In the genomic region with DNA sequence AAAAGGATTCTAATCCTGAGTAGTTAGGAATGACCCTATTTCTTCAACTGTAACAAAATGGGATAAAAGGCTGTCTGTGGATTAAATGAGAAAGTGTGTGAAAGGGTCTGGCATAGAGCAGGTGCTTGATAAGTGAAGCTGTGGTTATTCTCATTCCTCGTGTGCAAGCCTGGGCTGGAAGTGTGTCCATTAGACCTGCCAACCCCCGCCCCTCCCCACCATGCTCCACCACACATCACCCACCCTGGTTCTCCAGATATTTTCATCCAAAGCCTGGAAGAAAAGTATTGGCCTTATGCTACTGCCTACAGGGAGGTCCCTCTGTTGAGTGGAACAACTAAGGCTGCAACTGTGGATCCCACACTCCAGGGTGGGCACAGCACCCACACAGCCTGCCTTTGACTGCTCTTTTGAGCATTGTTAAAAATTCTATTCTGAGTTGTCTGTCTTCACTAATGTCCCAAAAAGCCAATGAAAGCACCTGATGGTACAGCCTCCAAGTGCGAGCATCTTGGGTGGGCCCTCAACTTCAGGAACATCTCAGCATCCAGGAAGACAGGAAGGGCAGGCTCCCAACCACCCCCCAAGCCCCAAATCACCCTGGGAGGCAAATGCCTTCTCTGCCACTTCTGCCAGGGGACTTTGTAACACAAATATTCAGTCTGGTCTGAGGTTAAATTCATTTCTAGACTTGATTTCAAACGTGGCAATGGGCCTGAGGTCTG, we compare ENCODE assay signal across 14 cellular contexts.
DNase-seq lines count a peak whose midpoint lies in the region; ATAC-seq and TF ChIP-seq lines count a peak whose summit lies in the region.
"Had no signal": no experiment of that assay in that cellular context is flagged by ENCODE, and none has a peak within 500 bp of the region (broad histone marks: within the 10 kb centered on the region; RNA-seq: fewer than 3 reads in every experiment).

No MANE protein-coding gene starts in this region.

- H3K4me1 ChIP-seq in SJSA1 (replicated peaks): peaks cover 53% of the 10 kb centered on the region
- H3K4me1 ChIP-seq in foreskin keratinocyte: peaks cover 36% of the 10 kb centered on the region
- H3K4me1 ChIP-seq: prostate gland had no signal

- DNase-seq in DMS79 treated with DMSO at 0.1 percent for 48 hours (lab: John Stamatoyannopoulos, UW) (peak; percentile 24), DMS79 (lab: John Stamatoyannopoulos, UW) (no peak), SJSA1 (ENCODE audit: low read depth in 1 of 2, low spot score in 2 of 2) (peak; percentile 67 to 72), foreskin keratinocyte (no peak), omental fat pad (ENCODE audit: low spot score) (no peak)
- no peak for DNase-seq in stimulated activated naive CD8-positive, alpha-beta T cell treated with anti-CD3 and anti-CD28 coated beads, Interleukin-15, Interleukin-2, amounts not matched to agents 100 U/mL and 50 U/mL, for 24 hours
- DNase-seq: GF-D8, H7, midbrain, T-cell had no signal

- H3K36me3 ChIP-seq in SJSA1: no peaks in the 10 kb centered on the region
- H3K36me3 ChIP-seq: prostate gland had no signal

- TF ChIP-seq CTCF in foreskin keratinocyte (conservative IDR thresholded peaks at IDR 0.05) (no peak), omental fat pad (IDR thresholded peaks at IDR 0.05) (no peak)

- H3K27ac ChIP-seq in SJSA1 (peak overlapping the region; percentile 78), foreskin keratinocyte (peak overlapping the region; percentile 85)
- H3K27ac ChIP-seq: 22Rv1, prostate gland had no signal

- no peak overlapping the region for H3K4me3 ChIP-seq in SJSA1
- H3K4me3 ChIP-seq: prostate gland had no signal

- ATAC-seq in foreskin keratinocyte (no peak), HG03045 (IDR thresholded peaks at IDR 0.05; ENCODE audit: unreplicated experiment) (no peak), omental fat pad (ENCODE audit: low FRiP score) (no peak), GM21528 (IDR thresholded peaks at IDR 0.05; ENCODE audit: low FRiP score, unreplicated experiment) (no peak)
- peak; percentile 1 for ATAC-seq in stimulated activated naive CD8-positive, alpha-beta T cell treated with anti-CD3 and anti-CD28 coated beads, Interleukin-15, Interleukin-2, amounts not matched to agents 100 U/mL and 50 U/mL, for 24 hours

- no peaks in the 10 kb centered on the region for H3K9me3 ChIP-seq in SJSA1 (replicated peaks)
- H3K9me3 ChIP-seq: prostate gland had no signal

- H3K27me3 ChIP-seq in SJSA1 (replicated peaks) (no peaks in the 10 kb centered on the region), foreskin keratinocyte (no peaks in the 10 kb centered on the region)

Comparison
In these comparisons a context has a peak if more than half of its experiments do, and no peak if none do; other contexts are left out.
1. DNase-seq: peak in DMS79 treated with DMSO at 0.1 percent for 48 hours (single experiment) and SJSA1 (2 of 2); none in DMS79 (single experiment), foreskin keratinocyte (0 of 2), stimulated activated naive CD8-positive, alpha-beta T cell treated with anti-CD3 and anti-CD28 coated beads, Interleukin-15, Interleukin-2, amounts not matched to agents 100 U/mL and 50 U/mL, for 24 hours (single experiment) and omental fat pad (single experiment).